19 cellular contexts compared by ENCODE assay signal in genomic region chr20:35385733-35386132, GRCh38. TPM values are rescaled to one million over a fixed set of nuclear protein-coding genes. Genes with fewer than 3 reads are reported as not detected.
"Had no signal": no experiment of that assay in that cellular context is flagged by ENCODE, and none has a peak within 500 bp of the region (broad histone marks: within the 10 kb centered on the region; RNA-seq: fewer than 3 reads in every experiment).

No MANE protein-coding gene starts in this region.

- H3K27ac Mint-ChIP-seq: effector memory CD8-positive, alpha-beta T cell; stimulated activated naive B cell treated with anti-CD40 and anti-IgM and Interleukin-4, amounts not matched to agents 10 μg/mL and 1 μg/mL and 100 μg/mL, for 72 hours had no signal

- H3K9me3 Mint-ChIP-seq: effector memory CD8-positive, alpha-beta T cell; naive thymus-derived CD4-positive, alpha-beta T cell; nephron progenitor cell; stimulated activated naive B cell treated with anti-CD40 and anti-IgM and Interleukin-4, amounts not matched to agents 10 μg/mL and 1 μg/mL and 100 μg/mL, for 72 hours had no signal

- FAIRE-seq: frontal cortex, islet of Langerhans had no signal

- H3K9me3 ChIP-seq: heart left ventricle, sigmoid colon had no signal

- DNase-seq: cortex of kidney; effector memory CD8-positive, alpha-beta T cell; heart left ventricle; hippocampal formation; kidney glomerular epithelial cell; naive thymus-derived CD4-positive, alpha-beta T cell; nephron progenitor cell; posterior cingulate gyrus; sigmoid colon; stimulated activated CD4-positive, alpha-beta T cell treated with anti-CD3 and anti-CD28 coated beads, Interleukin-2, amount 100 ng/mL, for 24 hours; stimulated activated CD4-positive, alpha-beta T cell treated with anti-CD3 and anti-CD28 coated beads, Interleukin-4, amount 100 ng/mL, for 4 hours; stimulated activated naive B cell treated with anti-CD40 and anti-IgM and Interleukin-4, amounts not matched to agents 10 μg/mL and 1 μg/mL and 100 μg/mL, for 72 hours; trophoblast cell had no signal

- H3K4me3 ChIP-seq: heart left ventricle, sigmoid colon, skin epidermis had no signal

- H3K4me3 Mint-ChIP-seq: effector memory CD8-positive, alpha-beta T cell; naive thymus-derived CD4-positive, alpha-beta T cell; nephron progenitor cell; stimulated activated naive B cell treated with anti-CD40 and anti-IgM and Interleukin-4, amounts not matched to agents 10 μg/mL and 1 μg/mL and 100 μg/mL, for 72 hours had no signal

- H3K27ac ChIP-seq: heart left ventricle, sigmoid colon, skin epidermis had no signal

- H3K27me3 ChIP-seq: heart left ventricle, sigmoid colon had no signal

- H3K27me3 Mint-ChIP-seq: effector memory CD8-positive, alpha-beta T cell; naive thymus-derived CD4-positive, alpha-beta T cell; stimulated activated naive B cell treated with anti-CD40 and anti-IgM and Interleukin-4, amounts not matched to agents 10 μg/mL and 1 μg/mL and 100 μg/mL, for 72 hours had no signal

- H3K4me1 Mint-ChIP-seq: nephron progenitor cell; stimulated activated naive B cell treated with anti-CD40 and anti-IgM and Interleukin-4, amounts not matched to agents 10 μg/mL and 1 μg/mL and 100 μg/mL, for 72 hours had no signal

RNA-seq across cellular contexts. Expression of gene GDF5, which starts 52.3 kb away (rescaled TPM):
- total RNA-seq: liver, lung microvascular endothelial cell, mononuclear cell had no signal
- polyA plus RNA-seq: liver; naive thymus-derived CD4-positive, alpha-beta T cell had no signal
